In the genomic region with DNA sequence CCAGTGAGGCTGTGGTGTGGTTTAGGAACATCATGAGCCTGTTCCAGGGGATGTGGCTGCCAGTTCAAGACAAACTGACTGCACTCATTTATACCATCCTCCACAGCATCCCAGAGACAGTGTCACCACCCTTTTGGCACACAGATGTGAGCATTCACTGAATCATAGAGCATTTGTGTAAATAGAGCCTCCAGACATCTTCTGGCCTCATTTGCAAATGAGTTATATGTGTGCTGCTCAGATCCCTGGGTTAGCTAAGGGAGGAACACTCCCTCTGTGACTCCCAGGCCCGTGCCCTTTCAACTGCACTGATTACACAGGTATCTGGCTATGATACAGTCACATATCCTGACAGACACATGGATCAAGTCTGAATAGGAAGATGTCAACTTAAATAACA, we compare ENCODE assay signal across 19 cellular contexts.
DNase-seq lines count a peak whose midpoint lies in the region; ATAC-seq, FAIRE-seq and TF ChIP-seq lines count a peak whose summit lies in the region.
"Had no signal": no experiment of that assay in that cellular context is flagged by ENCODE, and none has a peak within 500 bp of the region (broad histone marks: within the 10 kb centered on the region; RNA-seq: fewer than 3 reads in every experiment).

No MANE protein-coding gene starts in this region.

- POLR2A ChIA-PET in MCF 10A (lab: Yijun Ruan, JAX) = no interaction called here
- POLR2A ChIA-PET in A549 (lab: Yijun Ruan, JAX) = no interaction called here

- no peaks in the 10 kb centered on the region for H3K27me3 ChIP-seq in breast epithelium
- H3K27me3 ChIP-seq: BLaER1 had no signal

- FAIRE-seq in A549 (lab: Jason Lieb, UNC) = no peak
- FAIRE-seq: HepG2 had no signal

- TF ChIP-seq CTCF in MCF 10A (IDR thresholded peaks at IDR 0.05; ENCODE audit: unreplicated experiment) (no peak), breast epithelium (IDR thresholded peaks at IDR 0.05) (no peak), A549 (IDR thresholded peaks at IDR 0.05) (no peak)

- H3K4me1 Mint-ChIP-seq in MCF 10A (ENCODE audit: insufficient read depth, unreplicated experiment) = peaks cover 12% of the 10 kb centered on the region
- H3K4me1 Mint-ChIP-seq: CD14-positive monocyte; CD4-positive, alpha-beta memory T cell had no signal

- H3K4me2 ChIP-seq in A549 = peak overlapping the region; percentile 27
- H3K4me2 ChIP-seq: BLaER1 had no signal

- WGBS in A549 (ENCODE audit: missing lambda C conversion rate) = 0% methylated on average over 1 of the region's 1 CpG

- ATAC-seq in A549 = peak; percentile 83 to 84
- no peak for ATAC-seq in GM21360 (IDR thresholded peaks at IDR 0.05; ENCODE audit: unreplicated experiment)
- ATAC-seq: HCT116, HepG2 had no signal

- H3K36me3 ChIP-seq in breast epithelium (no peaks in the 10 kb centered on the region), SK-N-MC (ENCODE audit: insufficient read depth, low read length) (no peaks in the 10 kb centered on the region)
- H3K36me3 ChIP-seq: BLaER1 had no signal

- no peaks in the 10 kb centered on the region for H3K36me3 Mint-ChIP-seq in MCF 10A (ENCODE audit: insufficient read depth, unreplicated experiment)
- H3K36me3 Mint-ChIP-seq: CD14-positive monocyte; CD4-positive, alpha-beta memory T cell had no signal

- TF ChIP-seq POLR2A in breast epithelium (IDR thresholded peaks at IDR 0.05) = no peak
- TF ChIP-seq POLR2A in A549 (IDR thresholded peaks at IDR 0.05; ENCODE audit: low read length) = no peak

- H3K27ac ChIP-seq in breast epithelium (no peak overlapping the region), A549 (0 out of 6 replicates have a peak overlapping the region, but pooled peaks of 1 of the 2 experiments have one; percentile 13), SK-N-MC (peak overlapping the region; percentile 58; the same call in 1 of the 2 replicates), epithelial cell of prostate (no peak overlapping the region)
- H3K27ac ChIP-seq: 22Rv1, BLaER1 had no signal

- no peak overlapping the region for H3K4me3 Mint-ChIP-seq in MCF 10A (ENCODE audit: unreplicated experiment)
- H3K4me3 Mint-ChIP-seq: CD14-positive monocyte; CD4-positive, alpha-beta memory T cell; HFFc6 had no signal

- no peak for TF ChIP-seq RAD21 in A549 (conservative IDR thresholded peaks at IDR 0.05 in 1 of 2, IDR thresholded peaks at IDR 0.05 in 1 of 2)

- no TSS peak for BruUV-seq in MCF 10A (replicated peaks; lab: Mats Ljungman, UMichigan)

- H3K9me3 ChIP-seq in breast epithelium = no peaks in the 10 kb centered on the region
- no peaks in the 10 kb centered on the region for H3K9me3 ChIP-seq in A549
- H3K9me3 ChIP-seq in SK-N-MC (ENCODE audit: low read depth, low read length) = no peaks in the 10 kb centered on the region
- H3K9me3 ChIP-seq: BLaER1 had no signal

- H3K9me3 Mint-ChIP-seq in MCF 10A (ENCODE audit: unreplicated experiment) = no peaks in the 10 kb centered on the region

- H3K4me3 ChIP-seq in breast epithelium (no peak overlapping the region), A549 (no peak overlapping the region), SK-N-MC (no peak overlapping the region)
- H3K4me3 ChIP-seq: BLaER1 had no signal

- TF ChIP-seq EP300 in A549 (IDR thresholded peaks at IDR 0.05) = no peak

- H3K9ac ChIP-seq in SK-N-MC (ENCODE audit: insufficient read length) = no peak overlapping the region
- H3K9ac ChIP-seq: BLaER1 had no signal

- DNase-seq in MCF 10A (ENCODE audit: unreplicated experiment) (peak; percentile 44), breast epithelium (ENCODE audit: low spot score in 2 of 2) (no peak), A549 (ENCODE audit: low read depth in 1 of 2, low spot score in 1 of 2) (peak; percentile 21 to 70), SK-N-MC (ENCODE audit: low read depth, low spot score) (no peak), epithelial cell of prostate (ENCODE audit: low read depth, low spot score) (peak; percentile 31), HK-2 (ENCODE audit: unreplicated experiment) (no peak)
- DNase-seq: CD4-positive, alpha-beta memory T cell; DMS153; DMS79; GDM1; GOT3; H7; HFFc6 had no signal

- no peak overlapping the region for H3K27ac Mint-ChIP-seq in MCF 10A (ENCODE audit: low read depth, unreplicated experiment)
- H3K27ac Mint-ChIP-seq: CD14-positive monocyte; CD4-positive, alpha-beta memory T cell; HFFc6 had no signal

- CTCF ChIA-PET in MCF 10A (lab: Yijun Ruan, JAX) (interaction anchor here (0.6 to 1.1 kb wide), 2 partner anchors 28 to 224 kb away, joined by 3 read pairs; no protein-coding TSS in a partner anchor), A549 (lab: Yijun Ruan, JAX) (no interaction called here)

- H3K27me3 Mint-ChIP-seq in MCF 10A (ENCODE audit: insufficient read depth, unreplicated experiment) = no peaks in the 10 kb centered on the region

- H3K4me1 ChIP-seq in breast epithelium = no peaks in the 10 kb centered on the region
- H3K4me1 ChIP-seq in A549 = peaks cover 43% of the 10 kb centered on the region
- H3K4me1 ChIP-seq: BLaER1 had no signal

- intact Hi-C loops in MCF 10A (cut with micrococcal nuclease) = no loop called here
- intact Hi-C loops in breast epithelium (cut with DNase I; ENCODE audit: low total_unique reads) = no loop called here

TF ChIP-seq in A549, 52 proteins besides CTCF, POLR2A, EP300 and RAD21:
- 0 out of 2 replicates have a peak, but pooled peaks have one; percentile 34 for TF ChIP-seq FOSL2 (IDR thresholded peaks at IDR 0.05)
- TF ChIP-seq FOSL2 (CRISPR knock-in tag; IDR thresholded peaks at IDR 0.05) = peak; percentile 53
- TF ChIP-seq, protein P1, sequence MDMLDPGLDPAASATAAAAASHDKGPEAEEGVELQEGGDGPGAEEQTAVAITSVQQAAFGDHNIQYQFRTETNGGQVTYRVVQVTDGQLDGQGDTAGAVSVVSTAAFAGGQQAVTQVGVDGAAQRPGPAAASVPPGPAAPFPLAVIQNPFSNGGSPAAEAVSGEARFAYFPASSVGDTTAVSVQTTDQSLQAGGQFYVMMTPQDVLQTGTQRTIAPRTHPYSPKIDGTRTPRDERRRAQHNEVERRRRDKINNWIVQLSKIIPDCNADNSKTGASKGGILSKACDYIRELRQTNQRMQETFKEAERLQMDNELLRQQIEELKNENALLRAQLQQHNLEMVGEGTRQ (IDR thresholded peaks at IDR 0.05) = no peak
- TF ChIP-seq, protein P2, sequence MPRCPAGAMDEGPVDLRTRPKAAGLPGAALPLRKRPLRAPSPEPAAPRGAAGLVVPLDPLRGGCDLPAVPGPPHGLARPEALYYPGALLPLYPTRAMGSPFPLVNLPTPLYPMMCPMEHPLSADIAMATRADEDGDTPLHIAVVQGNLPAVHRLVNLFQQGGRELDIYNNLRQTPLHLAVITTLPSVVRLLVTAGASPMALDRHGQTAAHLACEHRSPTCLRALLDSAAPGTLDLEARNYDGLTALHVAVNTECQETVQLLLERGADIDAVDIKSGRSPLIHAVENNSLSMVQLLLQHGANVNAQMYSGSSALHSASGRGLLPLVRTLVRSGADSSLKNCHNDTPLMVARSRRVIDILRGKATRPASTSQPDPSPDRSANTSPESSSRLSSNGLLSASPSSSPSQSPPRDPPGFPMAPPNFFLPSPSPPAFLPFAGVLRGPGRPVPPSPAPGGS (IDR thresholded peaks at IDR 0.05) = 0 out of 3 replicates have a peak, but pooled peaks have one; percentile 32

Comparison
In these comparisons a context has a peak if more than half of its experiments do, and no peak if none do; other contexts are left out.
1. DNase-seq: peak in MCF 10A (single experiment), A549 (2 of 2) and epithelial cell of prostate (single experiment); none in breast epithelium (0 of 2), SK-N-MC (single experiment) and HK-2 (single experiment).